Comparison of ENCODE assay signal across 8 cellular contexts in the genomic region with DNA sequence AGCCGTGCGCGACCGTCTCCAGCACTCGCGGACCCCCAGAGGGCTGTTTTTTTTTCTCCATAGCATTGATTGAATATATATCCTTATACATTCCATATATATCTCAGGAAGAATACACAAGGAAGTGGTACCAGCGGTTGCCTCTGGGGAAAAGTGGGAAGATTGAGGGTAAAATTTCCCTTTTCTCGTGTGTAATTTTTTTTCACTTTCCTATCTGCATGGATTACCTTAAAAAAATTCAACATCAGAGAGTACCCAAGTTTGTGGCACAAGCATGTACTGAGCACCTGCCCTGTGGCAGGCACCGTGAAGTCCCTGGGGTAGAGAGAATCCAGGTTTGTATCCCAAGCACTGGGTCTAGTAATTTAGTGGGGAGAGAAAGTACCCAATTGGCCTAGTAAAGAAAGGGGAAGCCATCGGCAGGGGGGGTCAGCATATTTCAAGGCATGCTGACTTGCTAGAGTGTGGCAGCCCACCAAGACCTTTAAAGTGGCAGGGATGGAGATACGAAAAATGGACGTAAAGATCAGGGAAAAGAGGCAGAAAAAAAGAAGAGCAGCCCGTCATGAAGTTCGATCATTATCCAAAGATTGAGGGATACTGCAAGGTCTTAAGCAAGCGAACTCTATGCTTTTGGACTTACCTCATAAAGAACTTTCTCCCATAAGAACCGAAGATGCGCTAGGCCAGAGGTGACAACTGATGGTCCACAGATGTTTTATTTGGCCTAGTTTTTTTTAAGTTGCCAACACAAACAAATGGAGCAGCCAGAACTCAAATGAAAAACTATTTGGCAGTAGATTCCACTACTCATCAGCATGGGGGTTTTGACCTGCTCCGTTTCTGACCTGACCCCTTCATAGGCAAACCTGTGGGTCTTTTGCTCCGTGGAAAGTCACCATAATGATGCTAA. TPM values are rescaled to one million over a fixed set of nuclear protein-coding genes. Genes with fewer than 3 reads are reported as not detected.
DNase-seq lines count a peak whose midpoint lies in the region; TF ChIP-seq lines count a peak whose summit lies in the region.

No MANE protein-coding gene starts in this region.

- H3K27me3 ChIP-seq in esophagus squamous epithelium (no peaks in the 10 kb centered on the region), prostate gland (replicated peaks; ENCODE audit: insufficient read depth) (no peaks in the 10 kb centered on the region)

- H3K27ac ChIP-seq in SK-N-MC (peak overlapping the region; percentile 94), esophagus squamous epithelium (peak overlapping the region; percentile 93 to 99 (median 99)), prostate gland (peak overlapping the region; percentile 79 to 97)

- H3K9me3 ChIP-seq in SK-N-MC (ENCODE audit: low read depth, low read length) (no peaks in the 10 kb centered on the region), esophagus squamous epithelium (no peaks in the 10 kb centered on the region), prostate gland (no peaks in the 10 kb centered on the region)

- 55 to 67% methylated on average over 18 of the region's 19 CpGs for WGBS in esophagus squamous epithelium, 2 donors
- 53% methylated on average over 19 of the region's 19 CpGs for WGBS in prostate gland

- H3K36me3 ChIP-seq in SK-N-MC (ENCODE audit: insufficient read depth, low read length) (peaks cover 30% of the 10 kb centered on the region), esophagus squamous epithelium (peaks cover 0 to 9% (median 0%) of the 10 kb centered on the region in 3 donors), prostate gland (no peaks in the 10 kb centered on the region)

- no peak for TF ChIP-seq POLR2A in esophagus squamous epithelium (IDR thresholded peaks at IDR 0.05)
- no peak for TF ChIP-seq POLR2A in prostate gland (IDR thresholded peaks at IDR 0.05)

- H3K9ac ChIP-seq in SK-N-MC (ENCODE audit: insufficient read length): peak overlapping the region; percentile 82

- no peak for TF ChIP-seq CTCF in GM12875 (IDR thresholded peaks at IDR 0.05; ENCODE audit: borderline replicate concordance, insufficient read depth, low read depth, low read length)
- no peak for TF ChIP-seq CTCF in esophagus squamous epithelium (IDR thresholded peaks at IDR 0.05)
- no peak for TF ChIP-seq CTCF in prostate gland (IDR thresholded peaks at IDR 0.05)

- no peak for DNase-seq in SK-N-MC (ENCODE audit: low read depth, low spot score)
- DNase-seq in esophagus squamous epithelium (lab: John Stamatoyannopoulos, UW): no peak
- DNase-seq in prostate gland (ENCODE audit: low spot score): no peak
- no peak for DNase-seq in NCI-H524 treated with DMSO at 0.1 percent for 48 hours (lab: John Stamatoyannopoulos, UW)
- no peak for DNase-seq in NK-92 treated with Interleukin-12 subunit alpha and Interleukin-12 subunit beta, amount 100 ng/mL, for 24 hours (lab: John Stamatoyannopoulos, UW)
- no peak for DNase-seq in SHP77 (lab: John Stamatoyannopoulos, UW)
- DNase-seq in NCI-H2081 (lab: John Stamatoyannopoulos, UW): no peak

- intact Hi-C loops in esophagus squamous epithelium (cut with DNase I) (no loop called here), prostate gland (cut with DNase I) (no loop called here)

- peaks cover 3 to 35% (median 24%) of the 10 kb centered on the region in 3 donors for H3K4me1 ChIP-seq in esophagus squamous epithelium
- peaks cover 6% of the 10 kb centered on the region for H3K4me1 ChIP-seq in prostate gland (replicated peaks)

- H3K4me3 ChIP-seq in GM12875 (ENCODE audit: low read depth, low read length): peak overlapping the region; percentile 63
- peak overlapping the region; percentile 82 for H3K4me3 ChIP-seq in SK-N-MC
- H3K4me3 ChIP-seq in esophagus squamous epithelium: peak overlapping the region; percentile 66 to 74 (median 70)
- H3K4me3 ChIP-seq in prostate gland: peak overlapping the region; percentile 67 to 73

RNA-seq across cellular contexts. Expression of a gene that starts 1.5 kb away (rescaled TPM):
- total RNA-seq in esophagus squamous epithelium (100 to 1,000 TPM; 114 to 193 (median 144) TPM), prostate gland (100 to 1,000 TPM; 141 to 270 TPM)

RNA-seq across cellular contexts. Expression of a gene that starts 36.9 kb away (rescaled TPM):
- 10 to 100 TPM; 22.1 to 57.2 (median 26.0) TPM for total RNA-seq in esophagus squamous epithelium
- 10 to 100 TPM; 43.2 to 83.8 TPM for total RNA-seq in prostate gland
